In the genomic region with DNA sequence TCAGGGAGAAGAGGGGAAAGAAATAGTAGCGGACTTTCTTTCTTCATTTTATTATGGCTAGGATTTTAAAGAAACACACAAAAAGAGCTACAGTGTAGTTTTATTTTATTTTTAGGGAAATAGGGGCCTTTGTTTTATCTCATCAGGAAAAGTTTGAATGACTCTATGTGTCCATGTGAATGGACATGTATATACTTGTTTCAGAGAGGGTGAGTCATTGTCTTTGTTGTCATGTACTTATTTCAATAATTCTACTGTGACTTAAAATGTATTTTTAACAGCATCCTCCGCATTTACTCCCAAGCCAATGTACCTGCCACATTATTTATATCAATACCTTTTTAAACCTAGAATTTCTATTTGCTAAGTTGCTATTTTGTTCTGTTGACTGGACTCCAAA, we compare ENCODE assay signal across 26 cellular contexts.
"Had no signal": no experiment of that assay in that cellular context is flagged by ENCODE, and none has a peak within 500 bp of the region (broad histone marks: within the 10 kb centered on the region; RNA-seq: fewer than 3 reads in every experiment).

No MANE protein-coding gene starts in this region.

- H3K4me1 Mint-ChIP-seq: memory B cell; naive thymus-derived CD8-positive, alpha-beta T cell; neural crest cell; stimulated activated naive B cell treated with anti-CD40 and anti-IgM and Interleukin-4, amounts not matched to agents 10 μg/mL and 1 μg/mL and 100 μg/mL, for 72 hours had no signal

- DNase-seq: islet precursor cell; left colon; left lung; naive thymus-derived CD8-positive, alpha-beta T cell; nucleus accumbens; pancreas; posterior cingulate gyrus; retina; right cardiac atrium; small intestine; stimulated activated CD4-positive, alpha-beta T cell treated with anti-CD3 and anti-CD28 coated beads, Interleukin-1b, Interleukin-23, amount 100 ng/mL, for 48 hours; stimulated activated CD4-positive, alpha-beta T cell treated with anti-CD3 and anti-CD28 coated beads, Interleukin-2, amount 100 ng/mL, for 48 hours; stimulated activated naive B cell treated with anti-CD40 and anti-IgM and Interleukin-4, amounts not matched to agents 10 μg/mL and 1 μg/mL and 100 μg/mL, for 72 hours; stimulated activated naive CD8-positive, alpha-beta T cell treated with anti-CD3 and anti-CD28 coated beads, Interleukin-15, Interleukin-2, amounts not matched to agents 100 U/mL and 50 U/mL, for 24 hours; stomach; testis; thyroid gland; transverse colon; upper lobe of left lung had no signal

- H3K27me3 Mint-ChIP-seq: memory B cell; naive thymus-derived CD8-positive, alpha-beta T cell; stimulated activated naive B cell treated with anti-CD40 and anti-IgM and Interleukin-4, amounts not matched to agents 10 μg/mL and 1 μg/mL and 100 μg/mL, for 72 hours had no signal

- H3K4me3 ChIP-seq: left lung, lung, pancreas, prostate gland, stomach, testis, thyroid gland, transverse colon, upper lobe of left lung, vagina had no signal

- H3K9me3 Mint-ChIP-seq: nephron had no signal

- H3K36me3 Mint-ChIP-seq: memory B cell; stimulated activated naive B cell treated with anti-CD40 and anti-IgM and Interleukin-4, amounts not matched to agents 10 μg/mL and 1 μg/mL and 100 μg/mL, for 72 hours had no signal

- H3K9me3 ChIP-seq: left lung, pancreas, prostate gland, stomach, testis, thyroid gland, transverse colon, upper lobe of left lung, vagina had no signal

- FAIRE-seq: pancreas, small intestine had no signal

- H3K27ac ChIP-seq: left lung, pancreas, prostate gland, stomach, testis, thyroid gland, transverse colon, upper lobe of left lung, vagina had no signal

- H3K4me1 ChIP-seq: left lung, pancreas, prostate gland, stomach, testis, thyroid gland, transverse colon, upper lobe of left lung, vagina had no signal

- H3K4me3 Mint-ChIP-seq: memory B cell; naive thymus-derived CD8-positive, alpha-beta T cell; nephron; neural crest cell; stimulated activated naive B cell treated with anti-CD40 and anti-IgM and Interleukin-4, amounts not matched to agents 10 μg/mL and 1 μg/mL and 100 μg/mL, for 72 hours had no signal

- H3K36me3 ChIP-seq: left lung, pancreas, prostate gland, stomach, thyroid gland, transverse colon, upper lobe of left lung, vagina had no signal

- ATAC-seq: left colon; left lung; naive thymus-derived CD8-positive, alpha-beta T cell; pancreas; right cardiac atrium; sciatic nerve; stimulated activated naive B cell treated with anti-CD40 and anti-IgM and Interleukin-4, amounts not matched to agents 10 μg/mL and 1 μg/mL and 100 μg/mL, for 72 hours; stimulated activated naive CD8-positive, alpha-beta T cell treated with anti-CD3 and anti-CD28 coated beads, Interleukin-15, Interleukin-2, amounts not matched to agents 100 U/mL and 50 U/mL, for 24 hours had no signal

- H3K27me3 ChIP-seq: left lung, pancreas, stomach, testis, thyroid gland, transverse colon, upper lobe of left lung, vagina had no signal

- H3K27ac Mint-ChIP-seq: memory B cell; naive thymus-derived CD8-positive, alpha-beta T cell; nephron; stimulated activated naive B cell treated with anti-CD40 and anti-IgM and Interleukin-4, amounts not matched to agents 10 μg/mL and 1 μg/mL and 100 μg/mL, for 72 hours had no signal
